8 cellular contexts compared by ENCODE assay signal in genomic region chr2:44244135-44244871, GRCh38. TPM values are rescaled to one million over a fixed set of nuclear protein-coding genes. Genes with fewer than 3 reads are reported as not detected.
A peak's percentile ranks its signal among the peaks of the same experiment; 100 is the strongest.
DNase-seq lines count a peak whose midpoint lies in the region; FAIRE-seq and TF ChIP-seq lines count a peak whose summit lies in the region.

No MANE protein-coding gene starts in this region.

- H3K36me3 ChIP-seq in suprapubic skin, result no peaks in the 10 kb centered on the region

- H3K4me1 Mint-ChIP-seq in neural crest cell, result peaks cover 12% of the 10 kb centered on the region

- H3K4me3 Mint-ChIP-seq in neural crest cell, result no peak overlapping the region

- DNase-seq in DMS79 (lab: John Stamatoyannopoulos, UW) (peak; percentile 80), Kasumi-1 (lab: John Stamatoyannopoulos, UW) (peak; percentile 71 to 82), RCC 7860 (ENCODE audit: low spot score) (peak; percentile 72), activated T-helper 1 cell treated with Interleukin-2 at 50 U/mL for 16 hours (ENCODE audit: low read depth) (peak; percentile 10), fibroblast of peridontal ligament (ENCODE audit: extremely low read depth) (peak; percentile 84), neural crest cell (ENCODE audit: low read depth, low spot score) (peak; percentile 35), suprapubic skin (ENCODE audit: low spot score in 2 of 2) (peak in 1 of 2 donors; percentile 81), OCI-M2 (lab: John Stamatoyannopoulos, UW; ENCODE audit: unreplicated experiment) (no peak)

- H3K27ac Mint-ChIP-seq in neural crest cell (ENCODE audit: unreplicated experiment), result no peak overlapping the region

- H3K9me3 ChIP-seq in suprapubic skin, result no peaks in the 10 kb centered on the region

- no peak for TF ChIP-seq POLR2A in suprapubic skin (IDR thresholded peaks at IDR 0.05)

- H3K27ac ChIP-seq in suprapubic skin, result no peak overlapping the region

- 2% methylated on average over 12 of the region's 12 CpGs for WGBS in suprapubic skin

- FAIRE-seq in RCC 7860 (lab: Jason Lieb, UNC), result peak; percentile 92

- peak overlapping the region; percentile 36 for H3K4me3 ChIP-seq in suprapubic skin

- peaks cover 18% of the 10 kb centered on the region for H3K4me1 ChIP-seq in suprapubic skin

- TF ChIP-seq CTCF in neural crest cell (conservative IDR thresholded peaks at IDR 0.05) (peak; percentile 79), suprapubic skin (IDR thresholded peaks at IDR 0.05) (peak in 1 of 2 donors; percentile 50)

- no peaks in the 10 kb centered on the region for H3K36me3 Mint-ChIP-seq in neural crest cell (ENCODE audit: low read depth)

- H3K27me3 ChIP-seq in suprapubic skin, result no peaks in the 10 kb centered on the region

- H3K27me3 Mint-ChIP-seq in neural crest cell (ENCODE audit: low read depth), result peaks cover 6% of the 10 kb centered on the region

- no peak for TF ChIP-seq EP300 in suprapubic skin (IDR thresholded peaks at IDR 0.05)

- no peaks in the 10 kb centered on the region for H3K9me3 Mint-ChIP-seq in neural crest cell

RNA-seq across cellular contexts. Expression of gene SLC3A1, which starts 31.0 kb away (rescaled TPM):
- total RNA-seq in neural crest cell (not detected in 2 replicates), suprapubic skin (1 to 10 TPM in 1 of 4 donors, under 1 TPM in 2, not detected in 1; 0.34 to 2.6 (median 0.39) TPM)
